In genomic region chr16:3728424-3729160, GRCh38 we compare ENCODE assay signal across 26 cellular contexts. TPM values are rescaled to one million over a fixed set of nuclear protein-coding genes. Genes with fewer than 3 reads are reported as not detected.
A peak's percentile ranks its signal among the peaks of the same experiment; 100 is the strongest.
DNase-seq lines count a peak whose midpoint lies in the region; ATAC-seq and TF ChIP-seq lines count a peak whose summit lies in the region.
"Had no signal": no experiment of that assay in that cellular context is flagged by ENCODE, and none has a peak within 500 bp of the region (broad histone marks: within the 10 kb centered on the region; RNA-seq: fewer than 3 reads in every experiment).

No MANE protein-coding gene starts in this region.

- no peak overlapping the region for H3K4me3 Mint-ChIP-seq in stimulated activated naive CD8-positive, alpha-beta T cell treated with anti-CD3 and anti-CD28 coated beads, Interleukin-15, amount 100 ng/mL, for 72 hours
- no peak overlapping the region for H3K4me3 Mint-ChIP-seq in progenitor cell of endocrine pancreas (ENCODE audit: low read depth)

- intact Hi-C loops in left colon (cut with DNase I, micrococcal nuclease): no loop called here

- peaks cover 11% of the 10 kb centered on the region for H3K4me1 Mint-ChIP-seq in stimulated activated naive CD8-positive, alpha-beta T cell treated with anti-CD3 and anti-CD28 coated beads, Interleukin-15, amount 100 ng/mL, for 72 hours
- no peaks in the 10 kb centered on the region for H3K4me1 Mint-ChIP-seq in progenitor cell of endocrine pancreas (ENCODE audit: low read depth)

- H3K36me3 Mint-ChIP-seq in progenitor cell of endocrine pancreas (ENCODE audit: insufficient read depth): peaks cover 26% of the 10 kb centered on the region

- no peak for DNase-seq in stimulated activated naive CD8-positive, alpha-beta T cell treated with anti-CD3 and anti-CD28 coated beads, Interleukin-15, amount 100 ng/mL, for 72 hours
- no peak for DNase-seq in stimulated activated naive CD8-positive, alpha-beta T cell treated with anti-CD3 and anti-CD28 coated beads, Interleukin-15, Interleukin-2, amounts not matched to agents 100 U/mL and 50 U/mL, for 24 hours
- no peak for DNase-seq in left colon
- no peak for DNase-seq in progenitor cell of endocrine pancreas (ENCODE audit: low spot score, unreplicated experiment)
- DNase-seq in HK-2 (ENCODE audit: unreplicated experiment): no peak
- DNase-seq in hypothalamus (lab: John Stamatoyannopoulos, UW): no peak
- DNase-seq: AML-193; C1 segment of cervical spinal cord; Caco-2; CD4-positive, alpha-beta memory T cell; DMS79; EL; GDM1; GOT3; HCEC 1CT; KG1; MM.1S; NCI-H2029; NCI-H446; NCI-H774; NK-92 treated with Interleukin-12 subunit alpha and Interleukin-12 subunit beta, amount 100 ng/mL, for 24 hours; PC-3; SJCRH30 had no signal

- no peak for TF ChIP-seq CTCF in progenitor cell of endocrine pancreas (IDR thresholded peaks at IDR 0.05; ENCODE audit: unreplicated experiment)

- ATAC-seq in stimulated activated naive CD8-positive, alpha-beta T cell treated with anti-CD3 and anti-CD28 coated beads, Interleukin-15, amount 100 ng/mL, for 72 hours: peak; percentile 31
- ATAC-seq in stimulated activated naive CD8-positive, alpha-beta T cell treated with anti-CD3 and anti-CD28 coated beads, Interleukin-15, Interleukin-2, amounts not matched to agents 100 U/mL and 50 U/mL, for 24 hours: no peak
- peak; percentile 6 for ATAC-seq in left colon
- no peak for ATAC-seq in GM21526 (IDR thresholded peaks at IDR 0.05; ENCODE audit: low FRiP score, unreplicated experiment)
- ATAC-seq: A549, PC-3, SK-N-SH treated with all-trans-retinoic acid at 6 μM for 48 hours had no signal

- no peaks in the 10 kb centered on the region for H3K9me3 Mint-ChIP-seq in stimulated activated naive CD8-positive, alpha-beta T cell treated with anti-CD3 and anti-CD28 coated beads, Interleukin-15, amount 100 ng/mL, for 72 hours
- no peaks in the 10 kb centered on the region for H3K9me3 Mint-ChIP-seq in progenitor cell of endocrine pancreas (ENCODE audit: low read depth)

- peak overlapping the region in 1 of 2 donors; percentile 63 for H3K27ac Mint-ChIP-seq in stimulated activated naive CD8-positive, alpha-beta T cell treated with anti-CD3 and anti-CD28 coated beads, Interleukin-15, amount 100 ng/mL, for 72 hours
- H3K27ac Mint-ChIP-seq in progenitor cell of endocrine pancreas: peak overlapping the region; percentile 10

- no peaks in the 10 kb centered on the region for H3K27me3 Mint-ChIP-seq in stimulated activated naive CD8-positive, alpha-beta T cell treated with anti-CD3 and anti-CD28 coated beads, Interleukin-15, amount 100 ng/mL, for 72 hours
- H3K27me3 Mint-ChIP-seq in progenitor cell of endocrine pancreas: no peaks in the 10 kb centered on the region
- H3K27me3 Mint-ChIP-seq: CD4-positive, alpha-beta memory T cell had no signal

RNA-seq across cellular contexts. Expression of gene TRAP1, which starts 11.3 kb away (rescaled TPM):
- total RNA-seq in left colon (10 to 100 TPM; 71.2 to 98.5 TPM), progenitor cell of endocrine pancreas (212 and 216 TPM in 2 replicates)

Comparison
In these comparisons a context has a peak if more than half of its experiments do, and no peak if none do; other contexts are left out.
1. ATAC-seq: peak in stimulated activated naive CD8-positive, alpha-beta T cell treated with anti-CD3 and anti-CD28 coated beads, Interleukin-15, amount 100 ng/mL, for 72 hours (single experiment) and left colon (single experiment); none in stimulated activated naive CD8-positive, alpha-beta T cell treated with anti-CD3 and anti-CD28 coated beads, Interleukin-15, Interleukin-2, amounts not matched to agents 100 U/mL and 50 U/mL, for 24 hours (single experiment) and GM21526 (single experiment).